In the genomic region with DNA sequence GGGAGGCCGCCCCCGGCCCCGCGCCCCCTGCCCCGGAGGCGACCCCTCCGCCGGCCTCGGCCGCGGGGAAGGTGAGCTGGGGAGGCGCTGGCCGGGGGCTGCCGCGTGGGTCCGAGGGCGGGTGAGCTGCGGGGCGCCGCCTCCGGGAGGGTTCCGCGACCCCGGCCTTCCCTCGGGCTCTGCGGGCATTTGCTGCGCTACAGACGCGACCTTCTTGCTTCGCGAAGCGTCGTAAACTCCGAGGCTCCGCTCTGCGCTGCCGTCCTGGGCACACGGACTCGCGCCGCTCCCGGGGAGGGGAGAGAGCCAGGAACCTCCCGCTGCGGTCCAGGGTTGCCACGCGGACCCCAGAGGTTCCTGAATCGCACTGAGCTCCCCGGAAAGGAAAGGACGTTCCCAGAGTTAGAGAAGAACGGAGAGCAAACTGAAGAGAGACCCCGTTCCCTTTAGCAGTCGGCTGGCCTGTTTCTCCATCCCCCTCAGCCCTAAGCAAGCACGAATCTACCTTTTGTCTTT, we compare ENCODE assay signal across 8 cellular contexts. TPM values are rescaled to one million over a fixed set of nuclear protein-coding genes. Genes with fewer than 3 reads are reported as not detected.
DNase-seq lines count a peak whose midpoint lies in the region; ATAC-seq, FAIRE-seq and TF ChIP-seq lines count a peak whose summit lies in the region.

No MANE protein-coding gene starts in this region.

- TF ChIP-seq CTCF in CD14-positive monocyte (IDR thresholded peaks at IDR 0.05) (no peak), bronchial epithelial cell (IDR thresholded peaks at IDR 0.05; ENCODE audit: insufficient read depth, low read length, severe bottlenecking) (no peak)

- H3K27me3 Mint-ChIP-seq in CD14-positive monocyte (ENCODE audit: low read depth in 3 of 3), result peaks cover 0 to 2% (median 2%) of the 10 kb centered on the region in 3 donors

- peaks cover 0 to 9% (median 7%) of the 10 kb centered on the region in 7 donors for H3K9me3 Mint-ChIP-seq in CD14-positive monocyte

- H3K9me3 ChIP-seq in KOPT-K1 (ENCODE audit: insufficient read depth, low read length, poor library complexity, severe bottlenecking), result no peaks in the 10 kb centered on the region

- H3K36me3 ChIP-seq in KOPT-K1 (ENCODE audit: insufficient read depth, low read length), result peaks cover 46% of the 10 kb centered on the region; the same call in 1 of the 2 replicates
- peaks cover 19% of the 10 kb centered on the region for H3K36me3 ChIP-seq in bronchial epithelial cell (ENCODE audit: control insufficient read depth, insufficient read depth, low read length)

- intact Hi-C loops in CD14-positive monocyte (cut with micrococcal nuclease), result no loop called here

- H3K4me3 Mint-ChIP-seq in CD14-positive monocyte, result peak overlapping the region; percentile 83 to 92

- peak overlapping the region; percentile 88 for H3K4me3 ChIP-seq in bronchial epithelial cell (ENCODE audit: low read depth, low read length)

- peak overlapping the region; percentile 85 for H3K27ac ChIP-seq in KOPT-K1 (ENCODE audit: low read depth, low read length, poor library complexity, severe bottlenecking)

- FAIRE-seq in bronchial epithelial cell (lab: Jason Lieb, UNC) (no peak), urothelium cell line (lab: Jason Lieb, UNC) (no peak)

- peaks cover 27% of the 10 kb centered on the region for H3K4me1 Mint-ChIP-seq in CD14-positive monocyte

- peak; percentile 34 for DNase-seq in CD14-positive monocyte (ENCODE audit: low spot score)
- DNase-seq in bronchial epithelial cell (ENCODE audit: low read depth), result no peak
- DNase-seq in lung microvascular endothelial cell (ENCODE audit: low read depth in 2 of 2), result peak; percentile 30 to 33
- DNase-seq in urothelium cell line (ENCODE audit: low spot score), result peak; percentile 17
- DNase-seq in activated gamma-delta T cell treated with Interleukin-2 at 50 U/mL for 16 hours, result no peak
- DNase-seq in DMS153 treated with DMSO at 0.1 percent for 48 hours (lab: John Stamatoyannopoulos, UW; ENCODE audit: unreplicated experiment), result no peak

- peak overlapping the region in 4 of 7 donors; percentile 46 to 85 (median 65) for H3K27ac Mint-ChIP-seq in CD14-positive monocyte

- H3K36me3 Mint-ChIP-seq in CD14-positive monocyte, result peaks cover 27 to 34% of the 10 kb centered on the region in 2 donors

- ATAC-seq in GM21390 (IDR thresholded peaks at IDR 0.05; ENCODE audit: unreplicated experiment), result peak; percentile 47

- H3K27me3 ChIP-seq in bronchial epithelial cell (ENCODE audit: control insufficient read depth, insufficient read depth, low read length), result no peaks in the 10 kb centered on the region

RNA-seq across cellular contexts. Expression of a gene that starts 0.3 kb away (rescaled TPM):
- 1 to 10 TPM; 7.5 to 9.0 TPM for polyA plus RNA-seq in CD14-positive monocyte
- 32.0 and 34.0 TPM in 2 replicates for total RNA-seq in bronchial epithelial cell
- 16.3 and 19.8 TPM in 2 replicates for total RNA-seq in lung microvascular endothelial cell

RNA-seq across cellular contexts. Expression of a gene that starts 19.5 kb away (rescaled TPM):
- 1,000 to 10,000 TPM; 1,470 to 1,628 TPM for polyA plus RNA-seq in CD14-positive monocyte
- total RNA-seq in bronchial epithelial cell (0.26 and 1.1 TPM in 2 replicates), lung microvascular endothelial cell (0.20 and 0.22 TPM in 2 replicates)

Comparison
In these comparisons a context has a peak if more than half of its experiments do, and no peak if none do; other contexts are left out.
1. DNase-seq: peak in CD14-positive monocyte (single experiment), lung microvascular endothelial cell (2 of 2) and urothelium cell line (single experiment); none in bronchial epithelial cell (single experiment), activated gamma-delta T cell treated with Interleukin-2 at 50 U/mL for 16 hours (single experiment) and DMS153 treated with DMSO at 0.1 percent for 48 hours (single experiment).